In genomic region chr3:39409514-39410136, GRCh38 we compare ENCODE assay signal across 10 cellular contexts. TPM values are rescaled to one million over a fixed set of nuclear protein-coding genes. Genes with fewer than 3 reads are reported as not detected.
DNase-seq lines count a peak whose midpoint lies in the region; ATAC-seq and TF ChIP-seq lines count a peak whose summit lies in the region.
"Had no signal": no experiment of that assay in that cellular context is flagged by ENCODE, and none has a peak within 500 bp of the region (broad histone marks: within the 10 kb centered on the region; RNA-seq: fewer than 3 reads in every experiment).

No MANE protein-coding gene starts in this region.

- peaks cover 66% of the 10 kb centered on the region for H3K36me3 ChIP-seq in GM23338 (ENCODE audit: insufficient read depth)

- H3K27ac Mint-ChIP-seq in GM23338 (peak overlapping the region; percentile 96), immature natural killer cell (peak overlapping the region in 4 of 6 donors; percentile 48 to 79 (median 62))
- peak overlapping the region; percentile 74 for H3K27ac Mint-ChIP-seq in activated CD4-positive, alpha-beta memory T cell treated with anti-CD3 and anti-CD28 coated beads for 36 hours

- DNase-seq in AG04450 (ENCODE audit: low read depth, low spot score): no peak
- no peak for DNase-seq in GM23338 (ENCODE audit: low spot score)
- DNase-seq in activated CD4-positive, alpha-beta memory T cell treated with anti-CD3 and anti-CD28 coated beads for 36 hours: no peak
- no peak for DNase-seq in immature natural killer cell
- no peak for DNase-seq in kidney tubule cell (ENCODE audit: low spot score)
- DNase-seq in T1000 (lab: John Stamatoyannopoulos, UW): no peak
- no peak for DNase-seq in NOMO-1 treated with DMSO at 0.1 percent for 48 hours (lab: John Stamatoyannopoulos, UW; ENCODE audit: unreplicated experiment)
- DNase-seq: GOT3, NCI-H69 had no signal

- H3K9me2 ChIP-seq in GM23338 (ENCODE audit: insufficient read depth): no peaks in the 10 kb centered on the region

- no peaks in the 10 kb centered on the region for H3K27me3 ChIP-seq in AG04450 (ENCODE audit: control insufficient read depth, insufficient read depth, low read length)
- no peaks in the 10 kb centered on the region for H3K27me3 ChIP-seq in GM23338 (ENCODE audit: insufficient read depth)

- TF ChIP-seq CTCF in AG04450 (IDR thresholded peaks at IDR 0.05; ENCODE audit: low read depth, low read length) (no peak), GM23338 (conservative IDR thresholded peaks at IDR 0.05; ENCODE audit: low read depth in 2 of 2) (no peak)

- H3K79me2 ChIP-seq in GM23338 (replicated peaks; ENCODE audit: insufficient read depth): peaks cover 47% of the 10 kb centered on the region

- H3K36me3 Mint-ChIP-seq in GM23338 (ENCODE audit: low read depth) (peaks cover 82% of the 10 kb centered on the region), immature natural killer cell (peaks cover 10 to 55% (median 29%) of the 10 kb centered on the region in 3 donors)
- H3K36me3 Mint-ChIP-seq in activated CD4-positive, alpha-beta memory T cell treated with anti-CD3 and anti-CD28 coated beads for 36 hours: peaks cover 70% of the 10 kb centered on the region

- intact Hi-C loops in activated CD4-positive, alpha-beta memory T cell treated with anti-CD3 and anti-CD28 coated beads for 36 hours (cut with micrococcal nuclease): loop anchor here (5.0 kb wide), 1 partner anchor 1793 kb away; no protein-coding TSS in a partner anchor

- H2AFZ ChIP-seq in GM23338: no peak overlapping the region

- H4K20me1 ChIP-seq in GM23338 (replicated peaks; ENCODE audit: insufficient read depth): peaks cover 51% of the 10 kb centered on the region

- H3K9me3 Mint-ChIP-seq in GM23338 (peaks cover 3% of the 10 kb centered on the region; the same call in 1 of the 3 replicates), immature natural killer cell (no peaks in the 10 kb centered on the region)
- H3K9me3 Mint-ChIP-seq in activated CD4-positive, alpha-beta memory T cell treated with anti-CD3 and anti-CD28 coated beads for 36 hours: no peaks in the 10 kb centered on the region

- H3K27ac ChIP-seq in AG04450 (ENCODE audit: low read depth, low read length) (no peak overlapping the region), GM23338 (ENCODE audit: low read depth) (peak overlapping the region; percentile 80)

- H3K4me1 ChIP-seq in GM23338 (ENCODE audit: insufficient read depth): peaks cover 23% of the 10 kb centered on the region

- H3K27me3 Mint-ChIP-seq in GM23338 (ENCODE audit: insufficient read depth, low read depth, poor library complexity) (peaks cover 27% of the 10 kb centered on the region), immature natural killer cell (ENCODE audit: low read depth in 3 of 3) (peaks cover 3 to 12% (median 11%) of the 10 kb centered on the region in 3 donors)
- H3K27me3 Mint-ChIP-seq in activated CD4-positive, alpha-beta memory T cell treated with anti-CD3 and anti-CD28 coated beads for 36 hours: peaks cover 2% of the 10 kb centered on the region

- POLR2A ChIA-PET in AG04450 (lab: Yijun Ruan, JAX): no interaction called here
- POLR2A ChIA-PET in activated CD4-positive, alpha-beta memory T cell treated with anti-CD3 and anti-CD28 coated beads for 36 hours (lab: Charles Lee): interaction anchor here (0.6 to 4.2 kb wide), 4 partner anchors 21 to 1044 kb away, joined by 3 to 26 read pairs (median 8); partner anchors contain the start of gene SLC25A38

- H3K9me3 ChIP-seq in AG04450 (ENCODE audit: control insufficient read depth, insufficient read depth, low read length): no peaks in the 10 kb centered on the region

- H3K4me3 Mint-ChIP-seq in GM23338: peak overlapping the region; percentile 62
- H3K4me3 Mint-ChIP-seq in activated CD4-positive, alpha-beta memory T cell treated with anti-CD3 and anti-CD28 coated beads for 36 hours: peak overlapping the region; percentile 95
- H3K4me3 Mint-ChIP-seq in immature natural killer cell: peak overlapping the region in 2 of 5 donors; percentile 14 to 38

- peak overlapping the region; percentile 63 for H3K4me2 ChIP-seq in GM23338

- H3K4me1 Mint-ChIP-seq in GM23338 (peaks cover 44% of the 10 kb centered on the region), immature natural killer cell (peaks cover 42 to 63% of the 10 kb centered on the region in 2 donors)
- H3K4me1 Mint-ChIP-seq in activated CD4-positive, alpha-beta memory T cell treated with anti-CD3 and anti-CD28 coated beads for 36 hours (ENCODE audit: low read depth): peaks cover 50% of the 10 kb centered on the region

- CTCF ChIA-PET in AG04450 (lab: Charles Lee): interaction anchor here (0.6 kb wide), 1 partner anchor 33 kb away, joined by 4 read pairs; no protein-coding TSS in a partner anchor
- CTCF ChIA-PET in activated CD4-positive, alpha-beta memory T cell treated with anti-CD3 and anti-CD28 coated beads for 36 hours (lab: Charles Lee): interaction anchor here (4.6 kb wide), 1 partner anchor 118 kb away, joined by 13 read pairs; no protein-coding TSS in a partner anchor

- ATAC-seq in GM23338 (no peak), GM18505 (IDR thresholded peaks at IDR 0.05; ENCODE audit: unreplicated experiment) (no peak)

- H3F3A ChIP-seq in GM23338 (replicated peaks; ENCODE audit: low read depth): peaks cover 72% of the 10 kb centered on the region

- no peak for TF ChIP-seq POLR2A in GM18505 (IDR thresholded peaks at IDR 0.05; ENCODE audit: borderline replicate concordance, extremely low read depth, insufficient read depth, insufficient read length)

- H3K4me3 ChIP-seq in AG04450 (ENCODE audit: low read depth, low read length): 0 out of 2 replicates have a peak overlapping the region, but pooled peaks have one; percentile 2
- H3K4me3 ChIP-seq in GM23338: peak overlapping the region; percentile 64

TF ChIP-seq in GM23338, 12 proteins besides CTCF, POLR2A, EP300 and RAD21:
- no peak for TF ChIP-seq STAT1 (IDR thresholded peaks at IDR 0.05; ENCODE audit: unreplicated experiment)
- 0 out of 2 replicates have a peak, but pooled peaks have one; percentile 32 for TF ChIP-seq POLR2AphosphoS5 (IDR thresholded peaks at IDR 0.05; ENCODE audit: low read depth)
TF ChIP-seq in GM23338: peak in this region for 1.

RNA-seq across cellular contexts. Expression of gene RPSA, which starts 3.1 kb away (rescaled TPM):
- polyA plus RNA-seq in AG04450 (2011; rRNA removed): 3,266 and 3,502 TPM in 2 replicates
- 900 and 1,062 TPM in 2 replicates for polyA minus RNA-seq in AG04450 (2011; rRNA and poly(A)+ RNA removed)
- total RNA-seq in GM23338 (2014; rRNA removed; shearing (Covaris generic)): 1,658 and 1,827 TPM in 2 replicates
- polyA plus RNA-seq in GM23338 (2016; fragmentation: Nextera tagmentation; extraction: Ambion mirVana): 1,591 and 1,731 TPM in 2 replicates
- 1,000 to 10,000 TPM; 2,627 to 2,738 TPM for total RNA-seq in activated CD4-positive, alpha-beta memory T cell treated with anti-CD3 and anti-CD28 coated beads for 36 hours
- polyA plus RNA-seq in immature natural killer cell: 100 to 1,000 TPM; 496 to 820 (median 547) TPM

RNA-seq across cellular contexts. Expression of gene SLC25A38, which starts 26.5 kb away (rescaled TPM):
- polyA plus RNA-seq in AG04450 (2011; rRNA removed): 33.1 and 34.7 TPM in 2 replicates
- 27.2 and 30.8 TPM in 2 replicates for polyA minus RNA-seq in AG04450 (2011; rRNA and poly(A)+ RNA removed)
- 35.9 and 61.9 TPM in 2 replicates for total RNA-seq in GM23338 (2014; rRNA removed; shearing (Covaris generic))
- polyA plus RNA-seq in GM23338 (2016; fragmentation: Nextera tagmentation; extraction: Ambion mirVana): 19.8 and 23.9 TPM in 2 replicates
- total RNA-seq in activated CD4-positive, alpha-beta memory T cell treated with anti-CD3 and anti-CD28 coated beads for 36 hours: 10 to 100 TPM; 23.1 to 24.9 TPM
- polyA plus RNA-seq in immature natural killer cell: 10 to 100 TPM; 32.1 to 55.0 (median 37.8) TPM

RNA-seq across cellular contexts. Expression of gene MOBP, which starts 57.9 kb away (rescaled TPM):
- polyA plus RNA-seq in AG04450 (2011; rRNA removed): not detected in 2 replicates
- polyA minus RNA-seq in AG04450 (2011; rRNA and poly(A)+ RNA removed): not detected in 2 replicates
- not detected in 2 replicates for total RNA-seq in GM23338 (2014; rRNA removed; shearing (Covaris generic))
- not detected in 2 replicates for polyA plus RNA-seq in GM23338 (2016; fragmentation: Nextera tagmentation; extraction: Ambion mirVana)
- total RNA-seq in activated CD4-positive, alpha-beta memory T cell treated with anti-CD3 and anti-CD28 coated beads for 36 hours: not detected
- polyA plus RNA-seq in immature natural killer cell: not detected
